10 cellular contexts compared by ENCODE assay signal in genomic region chr15:90035835-90036220, GRCh38. TPM values are rescaled to one million over a fixed set of nuclear protein-coding genes. Genes with fewer than 3 reads are reported as not detected.
DNase-seq lines count a peak whose midpoint lies in the region; ATAC-seq and TF ChIP-seq lines count a peak whose summit lies in the region.
"Had no signal": no experiment of that assay in that cellular context is flagged by ENCODE, and none has a peak within 500 bp of the region (broad histone marks: within the 10 kb centered on the region; RNA-seq: fewer than 3 reads in every experiment).

No MANE protein-coding gene starts in this region.

- peak overlapping the region; percentile 49 for H3K27ac Mint-ChIP-seq in Calu3 (ENCODE audit: unreplicated experiment)

- no peaks in the 10 kb centered on the region for H3K36me3 ChIP-seq in PC-9 (ENCODE audit: low read depth)
- no peaks in the 10 kb centered on the region for H3K36me3 ChIP-seq in esophagus squamous epithelium
- no peaks in the 10 kb centered on the region; the same call in 1 of the 2 replicates for H3K36me3 ChIP-seq in MG63

- no peaks in the 10 kb centered on the region for H3K9me3 ChIP-seq in PC-9 (ENCODE audit: insufficient read depth, low read depth)
- no peaks in the 10 kb centered on the region for H3K9me3 ChIP-seq in esophagus squamous epithelium
- no peaks in the 10 kb centered on the region for H3K9me3 ChIP-seq in MG63

- H3F3A ChIP-seq in PC-9 (ENCODE audit: insufficient read depth, low read depth): peaks cover 39% of the 10 kb centered on the region

- H3K4me3 ChIP-seq in PC-9 (no peak overlapping the region; the same call in 1 of the 2 replicates), esophagus squamous epithelium (no peak overlapping the region), MG63 (no peak overlapping the region)

- peak overlapping the region; percentile 88 for H3K27ac ChIP-seq in PC-9
- H3K27ac ChIP-seq in esophagus squamous epithelium: peak overlapping the region; percentile 63 to 90 (median 80)

- H4K20me1 ChIP-seq in PC-9 (ENCODE audit: insufficient read depth): no peaks in the 10 kb centered on the region

- H3K9me2 ChIP-seq in PC-9 (ENCODE audit: insufficient read depth): no peaks in the 10 kb centered on the region

- H3K4me1 Mint-ChIP-seq in Calu3 (ENCODE audit: low read depth, unreplicated experiment): peaks cover 77% of the 10 kb centered on the region

- POLR2A ChIA-PET in PC-9 (lab: Charles Lee; ENCODE audit: unreplicated experiment): interaction anchor here (0.8 kb wide), 1 partner anchor 340 kb away, joined by 11 read pairs; no protein-coding TSS in a partner anchor

- H3K27me3 ChIP-seq in PC-9 (ENCODE audit: insufficient read depth, low read depth) (no peaks in the 10 kb centered on the region), esophagus squamous epithelium (no peaks in the 10 kb centered on the region), MG63 (no peaks in the 10 kb centered on the region)

- BruUV-seq in Calu3 (replicated peaks; lab: Mats Ljungman, UMichigan) (no TSS peak), PC-9 (replicated peaks; lab: Mats Ljungman, UMichigan) (no TSS peak)

- peaks cover 63% of the 10 kb centered on the region for H3K79me2 ChIP-seq in PC-9 (ENCODE audit: low read depth)

- H3K27me3 Mint-ChIP-seq in Calu3 (ENCODE audit: unreplicated experiment): no peaks in the 10 kb centered on the region

- 70 to 75% methylated on average over 9 of the region's 9 CpGs for WGBS in esophagus squamous epithelium, 2 donors

- peak overlapping the region; percentile 65 for H3K4me2 ChIP-seq in PC-9

- TF ChIP-seq CTCF in Calu3 (IDR thresholded peaks at IDR 0.05; ENCODE audit: unreplicated experiment) (no peak), PC-9 (conservative IDR thresholded peaks at IDR 0.05) (no peak), esophagus squamous epithelium (IDR thresholded peaks at IDR 0.05) (no peak)

- H3K36me3 Mint-ChIP-seq in Calu3 (ENCODE audit: insufficient read depth, unreplicated experiment): peaks cover 22% of the 10 kb centered on the region

- ATAC-seq in HG03457 (IDR thresholded peaks at IDR 0.05; ENCODE audit: unreplicated experiment): no peak
- no peak for ATAC-seq in GM18861 (IDR thresholded peaks at IDR 0.05; ENCODE audit: unreplicated experiment)
- no peak for ATAC-seq in GM21717 (IDR thresholded peaks at IDR 0.05; ENCODE audit: unreplicated experiment)

- no peaks in the 10 kb centered on the region for H3K9me3 Mint-ChIP-seq in Calu3 (ENCODE audit: low read depth, unreplicated experiment)

- intact Hi-C loops in Calu3 (cut with micrococcal nuclease; ENCODE audit: unreplicated experiment): no loop called here
- intact Hi-C loops in PC-9 (cut with micrococcal nuclease; ENCODE audit: unreplicated experiment): loop anchor here (1.0 to 2.0 kb wide), 3 partner anchors 31 to 57 kb away; no protein-coding TSS in a partner anchor
- intact Hi-C loops in esophagus squamous epithelium (cut with DNase I): no loop called here

- H3K4me3 Mint-ChIP-seq in Calu3 (ENCODE audit: low read depth, unreplicated experiment): no peak overlapping the region

- no peak for TF ChIP-seq POLR2A in esophagus squamous epithelium (IDR thresholded peaks at IDR 0.05)

- H3K4me1 ChIP-seq in PC-9 (replicated peaks; ENCODE audit: insufficient read depth) (peaks cover 57% of the 10 kb centered on the region), esophagus squamous epithelium (peaks cover 32 to 91% (median 53%) of the 10 kb centered on the region in 3 donors)

- CTCF ChIA-PET in Calu3 (lab: Charles Lee): interaction anchor here (0.5 to 1.8 kb wide), 4 partner anchors 19 to 120 kb away, joined by 3 to 6 read pairs (median 5); no protein-coding TSS in a partner anchor
- CTCF ChIA-PET in PC-9 (lab: Charles Lee): interaction anchor here (1.1 kb wide), 1 partner anchor 64 kb away, joined by 3 read pairs; no protein-coding TSS in a partner anchor

- DNase-seq in Calu3: no peak
- no peak for DNase-seq in PC-9
- no peak for DNase-seq in esophagus squamous epithelium (lab: John Stamatoyannopoulos, UW)
- DNase-seq in pons (ENCODE audit: low spot score): peak; percentile 56
- no peak for DNase-seq in MG63
- DNase-seq: HCEC 1CT, NCI-H1105 had no signal

- H2AFZ ChIP-seq in PC-9: no peak overlapping the region

RNA-seq across cellular contexts. Expression of gene ZNF710, which starts 34.7 kb away (rescaled TPM):
- total RNA-seq in Calu3 (2022) (14.3 and 15.4 TPM in 2 replicates), PC-9 (2021) (23.4 and 25.2 TPM in 2 replicates), esophagus squamous epithelium (10 to 100 TPM; 15.1 to 27.4 (median 21.4) TPM)
- total RNA-seq in MG63 (2014; rRNA removed; shearing (Covaris generic); ENCODE audit: low replicate concordance): 7.0 and 9.1 TPM in 2 replicates
